In genomic region chr1:218711021-218711420, GRCh38 we compare ENCODE assay signal across 23 cellular contexts.
DNase-seq lines count a peak whose midpoint lies in the region; ATAC-seq, FAIRE-seq and TF ChIP-seq lines count a peak whose summit lies in the region.
"Had no signal": no experiment of that assay in that cellular context is flagged by ENCODE, and none has a peak within 500 bp of the region (broad histone marks: within the 10 kb centered on the region; RNA-seq: fewer than 3 reads in every experiment).

No MANE protein-coding gene starts in this region.

- peak overlapping the region; percentile 88 for H3K27ac Mint-ChIP-seq in astrocyte (ENCODE audit: unreplicated experiment)
- H3K27ac Mint-ChIP-seq: activated CD4-positive, alpha-beta memory T cell treated with anti-CD3 and anti-CD28 coated beads for 36 hours; activated T-cell treated with anti-CD3 and anti-CD28 coated beads, Interleukin-2, amount 50 U/mL, for 24 hours had no signal

- H3K36me3 ChIP-seq in A673 (ENCODE audit: insufficient read depth, low read length, poor library complexity, severe bottlenecking), result no peaks in the 10 kb centered on the region
- no peaks in the 10 kb centered on the region for H3K36me3 ChIP-seq in astrocyte (ENCODE audit: insufficient read depth, low read length)
- H3K36me3 ChIP-seq: cardiac muscle cell, gastrocnemius medialis, sigmoid colon had no signal

- H3K4me3 Mint-ChIP-seq in astrocyte (ENCODE audit: unreplicated experiment), result no peak overlapping the region
- H3K4me3 Mint-ChIP-seq: activated CD4-positive, alpha-beta memory T cell treated with anti-CD3 and anti-CD28 coated beads for 36 hours; activated T-cell treated with anti-CD3 and anti-CD28 coated beads, Interleukin-2, amount 50 U/mL, for 24 hours had no signal

- H3K4me2 ChIP-seq in astrocyte (ENCODE audit: low read length), result no peak overlapping the region

- H3K27me3 ChIP-seq in A673 (replicated peaks; ENCODE audit: insufficient read depth, low read depth, low read length, poor library complexity) (no peaks in the 10 kb centered on the region), astrocyte (ENCODE audit: insufficient read depth, low read length) (no peaks in the 10 kb centered on the region)
- H3K27me3 ChIP-seq: cardiac muscle cell, gastrocnemius medialis, sigmoid colon had no signal

- H3K4me1 Mint-ChIP-seq in astrocyte (ENCODE audit: low read depth, unreplicated experiment), result peaks cover 18% of the 10 kb centered on the region

- H2AFZ ChIP-seq in astrocyte (ENCODE audit: low read depth, low read length), result no peak overlapping the region

- H3K9ac ChIP-seq in astrocyte (ENCODE audit: low read length), result no peak overlapping the region

- DNase-seq in A673 (ENCODE audit: low spot score) (peak; percentile 5), HS-5 (ENCODE audit: low read depth) (peak; percentile 8), astrocyte (ENCODE audit: low read depth) (no peak), fibroblast of villous mesenchyme (ENCODE audit: low read depth) (peak; percentile 71), NCI-H226 (no peak), HEK293T (ENCODE audit: extremely low spot score) (no peak)
- DNase-seq in stimulated activated CD4-positive, alpha-beta T cell treated with anti-CD3 and anti-CD28 coated beads, Interleukin-12 subunit alpha, Interleukin-12 subunit beta, amount 100 ng/mL, for 4 hours, result no peak
- DNase-seq: activated CD4-positive, alpha-beta memory T cell treated with anti-CD3 and anti-CD28 coated beads for 36 hours; activated naive CD4-positive, alpha-beta T cell; activated T-cell treated with anti-CD3 and anti-CD28 coated beads, Interleukin-2, amount 50 U/mL, for 24 hours; gastrocnemius medialis; GDM1; hypothalamus; NCI-H510A; sigmoid colon; T1000 had no signal

- H3K9me3 ChIP-seq in A673 (ENCODE audit: low read depth, low read length, poor library complexity, severe bottlenecking), result no peaks in the 10 kb centered on the region
- H3K9me3 ChIP-seq in astrocyte (ENCODE audit: insufficient read depth, low read depth, low read length), result peaks cover 1% of the 10 kb centered on the region
- H3K9me3 ChIP-seq: gastrocnemius medialis, sigmoid colon had no signal

- H3K27ac ChIP-seq in A673 (ENCODE audit: low read depth, low read length, poor library complexity, severe bottlenecking) (no peak overlapping the region), astrocyte (ENCODE audit: low read depth, low read length) (no peak overlapping the region)
- H3K27ac ChIP-seq: C4-2B, cardiac muscle cell, gastrocnemius medialis, sigmoid colon, SK-N-MC had no signal

- CTCF ChIA-PET in A673 (lab: Charles Lee), result no interaction called here
- CTCF ChIA-PET in HEK293T (lab: Yijun Ruan, JAX), result no interaction called here

- POLR2A ChIA-PET in A673 (lab: Charles Lee; ENCODE audit: low non-redundant PET) (no interaction called here), HEK293T (lab: Yijun Ruan, JAX) (no interaction called here)

- TF ChIP-seq CTCF in A673 (conservative IDR thresholded peaks at IDR 0.05; ENCODE audit: low read depth, low read length) (no peak), astrocyte (IDR thresholded peaks at IDR 0.05; ENCODE audit: insufficient read depth, low read depth, low read length) (no peak), fibroblast of villous mesenchyme (IDR thresholded peaks at IDR 0.05; ENCODE audit: insufficient read depth, low read depth, low read length) (no peak)

- no peaks in the 10 kb centered on the region for H3K79me2 ChIP-seq in astrocyte (ENCODE audit: insufficient read depth, low read length)

- intact Hi-C loops in A673 (cut with micrococcal nuclease; ENCODE audit: unreplicated experiment), result no loop called here

- no peak for ATAC-seq in GM18520 (IDR thresholded peaks at IDR 0.05; ENCODE audit: unreplicated experiment)
- ATAC-seq: gastrocnemius medialis had no signal

- H3K4me3 ChIP-seq in A673 (ENCODE audit: low read depth, low read length, poor library complexity, severe bottlenecking) (no peak overlapping the region), astrocyte (ENCODE audit: insufficient read depth, low read depth, low read length) (no peak overlapping the region), fibroblast of villous mesenchyme (ENCODE audit: low read depth, low read length) (no peak overlapping the region)
- H3K4me3 ChIP-seq: cardiac muscle cell, gastrocnemius medialis, sigmoid colon, SK-N-MC had no signal

- peaks cover 4% of the 10 kb centered on the region for H3K9me3 Mint-ChIP-seq in astrocyte (ENCODE audit: unreplicated experiment)

- no peaks in the 10 kb centered on the region for H4K20me1 ChIP-seq in astrocyte (ENCODE audit: insufficient read depth, low read length)

- peak; percentile 32 for FAIRE-seq in astrocyte (lab: Jason Lieb, UNC)
- FAIRE-seq: D721Med, endometrium, islet of Langerhans had no signal

- H3K4me1 ChIP-seq in A673 (ENCODE audit: insufficient read depth, low read length, poor library complexity, severe bottlenecking) (no peaks in the 10 kb centered on the region), astrocyte (ENCODE audit: insufficient read depth, low read length) (peaks cover 18% of the 10 kb centered on the region)
- H3K4me1 ChIP-seq: gastrocnemius medialis had no signal

- no TSS peak for BruUV-seq in A673 (replicated peaks; lab: Mats Ljungman, UMichigan)

- no peaks in the 10 kb centered on the region for H3K36me3 Mint-ChIP-seq in astrocyte (ENCODE audit: low read depth, unreplicated experiment)
- H3K36me3 Mint-ChIP-seq: activated CD4-positive, alpha-beta memory T cell treated with anti-CD3 and anti-CD28 coated beads for 36 hours had no signal

- no peaks in the 10 kb centered on the region for H3K27me3 Mint-ChIP-seq in astrocyte (ENCODE audit: low read depth, unreplicated experiment)
- H3K27me3 Mint-ChIP-seq: activated CD4-positive, alpha-beta memory T cell treated with anti-CD3 and anti-CD28 coated beads for 36 hours; activated T-cell treated with anti-CD3 and anti-CD28 coated beads, Interleukin-2, amount 50 U/mL, for 24 hours had no signal

TF ChIP-seq in HEK293T, 16 proteins besides CTCF, POLR2A, EP300 and RAD21:
- TF ChIP-seq SUZ12 (IDR thresholded peaks at IDR 0.05), result no peak
- TF ChIP-seq NFRKB (IDR thresholded peaks at IDR 0.05), result no peak
- TF ChIP-seq LEF1 (IDR thresholded peaks at IDR 0.05; ENCODE audit: borderline replicate concordance), result no peak
TF ChIP-seq in HEK293T: peak in this region for 0.

Comparison
In these comparisons a context has a peak if more than half of its experiments do, and no peak if none do; other contexts are left out.
1. DNase-seq: peak in A673 (single experiment), HS-5 (single experiment) and fibroblast of villous mesenchyme (single experiment); none in astrocyte (single experiment), NCI-H226 (single experiment), stimulated activated CD4-positive, alpha-beta T cell treated with anti-CD3 and anti-CD28 coated beads, Interleukin-12 subunit alpha, Interleukin-12 subunit beta, amount 100 ng/mL, for 4 hours (single experiment) and HEK293T (single experiment).